8 cellular contexts compared by ENCODE assay signal in genomic region chr18:54607213-54607934, GRCh38. TPM values are rescaled to one million over a fixed set of nuclear protein-coding genes. Genes with fewer than 3 reads are reported as not detected.
DNase-seq lines count a peak whose midpoint lies in the region; ATAC-seq and TF ChIP-seq lines count a peak whose summit lies in the region.

No MANE protein-coding gene starts in this region.

- TF ChIP-seq CTCF in esophagus squamous epithelium (IDR thresholded peaks at IDR 0.05) (no peak), prostate gland (IDR thresholded peaks at IDR 0.05) (no peak), adrenal gland (IDR thresholded peaks at IDR 0.05) (no peak), GM13977 (IDR thresholded peaks at IDR 0.05; ENCODE audit: extremely low read depth, insufficient read depth, missing control alignments) (no peak)

- in situ Hi-C loops in GM13977 (cut with MboI; ENCODE audit: low pct_unique_long_range_greater_than_20kb, low sequenced_read_pairs, unreplicated experiment), result no loop called here

- H3K4me1 ChIP-seq in esophagus squamous epithelium (peaks cover 0 to 53% (median 7%) of the 10 kb centered on the region in 3 donors), prostate gland (replicated peaks) (no peaks in the 10 kb centered on the region), adrenal gland (replicated peaks in 1 of 2) (no peaks in the 10 kb centered on the region)

- DNase-seq in H7 (peak; percentile 2), NCI-H748 treated with DMSO at 0.1 percent for 48 hours (lab: John Stamatoyannopoulos, UW) (peak; percentile 28), esophagus squamous epithelium (lab: John Stamatoyannopoulos, UW) (no peak), prostate gland (ENCODE audit: low spot score) (peak; percentile 39), adrenal gland (no peak), GM13977 (ENCODE audit: low spot score) (no peak)

- H3K4me3 ChIP-seq in H7 (ENCODE audit: insufficient read depth, low read depth, low read length) (no peak overlapping the region), esophagus squamous epithelium (peak overlapping the region; percentile 8 to 48 (median 33)), prostate gland (peak overlapping the region; percentile 16 to 23), adrenal gland (no peak overlapping the region)

- TF ChIP-seq POLR2A in esophagus squamous epithelium (IDR thresholded peaks at IDR 0.05) (no peak), prostate gland (IDR thresholded peaks at IDR 0.05) (no peak), adrenal gland (IDR thresholded peaks at IDR 0.05) (no peak)

- no peak for ATAC-seq in GM19035 (IDR thresholded peaks at IDR 0.05; ENCODE audit: unreplicated experiment)
- ATAC-seq in GM19455 (IDR thresholded peaks at IDR 0.05; ENCODE audit: unreplicated experiment), result no peak

- intact Hi-C loops in esophagus squamous epithelium (cut with DNase I) (no loop called here), prostate gland (cut with DNase I) (no loop called here), adrenal gland (cut with DNase I) (no loop called here)

- H3K9me3 ChIP-seq in esophagus squamous epithelium (no peaks in the 10 kb centered on the region), prostate gland (no peaks in the 10 kb centered on the region), adrenal gland (replicated peaks in 1 of 3) (no peaks in the 10 kb centered on the region)

- H3K27ac ChIP-seq in esophagus squamous epithelium (peak overlapping the region; percentile 65 to 91 (median 84)), prostate gland (peak overlapping the region; percentile 71 to 73), adrenal gland (no peak overlapping the region)

- H3K36me3 ChIP-seq in H7 (replicated peaks; ENCODE audit: control insufficient read depth, insufficient read depth, low read length), result no peaks in the 10 kb centered on the region
- no peaks in the 10 kb centered on the region for H3K36me3 ChIP-seq in esophagus squamous epithelium
- no peaks in the 10 kb centered on the region for H3K36me3 ChIP-seq in prostate gland
- no peaks in the 10 kb centered on the region for H3K36me3 ChIP-seq in adrenal gland (replicated peaks in 1 of 2)

- H3K27me3 ChIP-seq in H7 (ENCODE audit: control insufficient read depth, insufficient read depth, low read length), result no peaks in the 10 kb centered on the region
- no peaks in the 10 kb centered on the region for H3K27me3 ChIP-seq in esophagus squamous epithelium
- H3K27me3 ChIP-seq in prostate gland (replicated peaks; ENCODE audit: insufficient read depth), result no peaks in the 10 kb centered on the region
- no peaks in the 10 kb centered on the region for H3K27me3 ChIP-seq in adrenal gland

- WGBS in esophagus squamous epithelium, 2 donors, result 45 to 51% methylated on average over 10 of the region's 10 CpGs
- WGBS in prostate gland, result 45% methylated on average over 10 of the region's 10 CpGs
- WGBS in adrenal gland, 4 donors, result 68 to 76% (median 72%) methylated on average over 10 of the region's 10 CpGs

RNA-seq across cellular contexts. Expression of gene DYNAP, which starts 16.3 kb away (rescaled TPM):
- not detected in 2 replicates for total RNA-seq in H7 (2014; rRNA removed; shearing (Covaris generic))
- total RNA-seq in esophagus squamous epithelium (10 to 100 TPM in 2 of 4 donors, 1 to 10 TPM in 2; 5.2 to 38.5 (median 15.6) TPM), prostate gland (not detected), adrenal gland (not detected)
- not detected for polyA plus RNA-seq in adrenal gland

Comparison
In these comparisons a context has a peak if more than half of its experiments do, and no peak if none do; other contexts are left out.
1. DNase-seq: peak in H7 (single experiment), NCI-H748 treated with DMSO at 0.1 percent for 48 hours (single experiment) and prostate gland (single experiment); none in esophagus squamous epithelium (single experiment), adrenal gland (0 of 7) and GM13977 (single experiment).
2. H3K4me3 ChIP-seq: peak in esophagus squamous epithelium (4 of 4) and prostate gland (2 of 2); none in H7 (single experiment) and adrenal gland (0 of 4).
3. H3K27ac ChIP-seq: peak in esophagus squamous epithelium (4 of 4) and prostate gland (2 of 2); none in adrenal gland (0 of 5).